In genomic region chr17:43832168-43832975, GRCh38 we compare ENCODE assay signal across 8 cellular contexts. TPM values are rescaled to one million over a fixed set of nuclear protein-coding genes. Genes with fewer than 3 reads are reported as not detected.
DNase-seq lines count a peak whose midpoint lies in the region; ATAC-seq and TF ChIP-seq lines count a peak whose summit lies in the region.

No MANE protein-coding gene starts in this region.

- DNase-seq in D341Med (ENCODE audit: low spot score) (peak; percentile 90), LHCN-M2 (ENCODE audit: low read depth) (peak; percentile 66), germinal center (ENCODE audit: low spot score) (peak; percentile 16), omental fat pad (ENCODE audit: low spot score) (no peak), kidney glomerular epithelial cell (lab: John Stamatoyannopoulos, UW) (no peak), occipital lobe (lab: John Stamatoyannopoulos, UW) (no peak)
- DNase-seq in activated T-cell treated with anti-CD3 and anti-CD28 coated beads, Interleukin-2, amount 50 U/mL, for 48 hours = peak; percentile 35 to 52
- DNase-seq in stimulated activated naive CD4-positive, alpha-beta T cell (lab: John Stamatoyannopoulos, UW) = no peak

- TF ChIP-seq CTCF in omental fat pad (IDR thresholded peaks at IDR 0.05) = no peak

- peak; percentile 66 for ATAC-seq in omental fat pad (ENCODE audit: low FRiP score)

RNA-seq across cellular contexts. Expression of gene MPP3, which starts 0.6 kb away (rescaled TPM):
- total RNA-seq in LHCN-M2 (2014; rRNA removed) = 4.1 and 6.7 TPM in 2 replicates
- polyA plus RNA-seq in LHCN-M2 (2012) = 3.3 TPM
- total RNA-seq in omental fat pad = 10 to 100 TPM; 13.2 to 27.9 (median 24.0) TPM
- 27.1 TPM for total RNA-seq in occipital lobe

RNA-seq across cellular contexts. Expression of gene CD300LG, which starts 14.6 kb away (rescaled TPM):
- total RNA-seq in LHCN-M2 (2014; rRNA removed) (not detected in 2 replicates), omental fat pad (100 to 1,000 TPM in 2 of 4 donors, 10 to 100 TPM in 2; 35.2 to 382 (median 96.5) TPM), occipital lobe (not detected)
- polyA plus RNA-seq in LHCN-M2 (2012) = not detected

RNA-seq across cellular contexts. Expression of gene CFAP97D1, which starts 52.1 kb away (rescaled TPM):
- total RNA-seq in LHCN-M2 (2014; rRNA removed) (under 0.01 and 0.06 TPM in 2 replicates), omental fat pad (under 1 TPM in 2 of 4 donors, not detected in 2; 0.09 to 0.12 TPM), occipital lobe (not detected)
- not detected for polyA plus RNA-seq in LHCN-M2 (2012)

RNA-seq across cellular contexts. Expression of gene DUSP3, which starts 53.6 kb away (rescaled TPM):
- total RNA-seq in LHCN-M2 (2014; rRNA removed) (55.6 and 59.8 TPM in 2 replicates), omental fat pad (10 to 100 TPM; 52.8 to 87.2 (median 65.9) TPM), occipital lobe (38.2 TPM)
- polyA plus RNA-seq in LHCN-M2 (2012) = 52.2 TPM

Comparison
In these comparisons a context has a peak if more than half of its experiments do, and no peak if none do; other contexts are left out.
1. DNase-seq: peak in D341Med (single experiment), LHCN-M2 (single experiment), activated T-cell treated with anti-CD3 and anti-CD28 coated beads, Interleukin-2, amount 50 U/mL, for 48 hours (2 of 2) and germinal center (single experiment); none in omental fat pad (single experiment), kidney glomerular epithelial cell (single experiment), occipital lobe (single experiment) and stimulated activated naive CD4-positive, alpha-beta T cell (0 of 6).
2. RNA of gene CD300LG, which starts 14.6 kb away (total RNA-seq): 35.2 to 382 TPM in omental fat pad; not detected in LHCN-M2 and not detected in occipital lobe (single experiment); every median in the first group is over 10 times any median in the second.